Comparison of ENCODE assay signal across 20 cellular contexts in the genomic region with DNA sequence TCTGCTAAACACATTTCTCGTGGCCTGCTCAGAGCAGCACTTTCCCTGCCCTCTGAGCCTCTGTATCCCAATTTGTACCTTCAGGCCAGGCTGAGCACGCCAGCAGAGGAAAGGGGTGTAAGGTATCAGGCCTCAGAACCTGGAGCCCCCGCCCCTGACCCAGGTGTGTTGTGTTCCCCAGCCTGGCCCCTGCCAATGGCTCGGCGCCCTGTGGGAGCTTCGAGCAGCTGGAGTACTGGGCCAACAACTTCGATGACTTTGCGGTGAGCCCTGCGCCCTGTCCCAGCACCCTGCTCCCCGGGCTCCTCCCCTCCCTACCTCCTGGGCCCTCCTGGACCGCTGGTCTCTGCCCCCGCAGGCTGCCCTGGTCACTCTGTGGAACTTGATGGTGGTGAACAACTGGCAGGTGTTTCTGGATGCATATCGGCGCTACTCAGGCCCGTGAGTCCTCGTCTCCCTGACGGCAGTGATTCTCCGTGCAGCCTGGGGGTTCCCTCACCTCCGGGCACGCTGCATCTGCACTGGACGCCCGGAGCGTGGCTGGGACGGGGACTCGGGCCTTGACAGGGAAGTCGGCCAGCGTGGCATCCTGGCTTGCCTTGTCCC. TPM values are rescaled to one million over a fixed set of nuclear protein-coding genes. Genes with fewer than 3 reads are reported as not detected.
A peak's percentile ranks its signal among the peaks of the same experiment; 100 is the strongest.
DNase-seq lines count a peak whose midpoint lies in the region; ATAC-seq, FAIRE-seq and TF ChIP-seq lines count a peak whose summit lies in the region.
"Had no signal": no experiment of that assay in that cellular context is flagged by ENCODE, and none has a peak within 500 bp of the region (broad histone marks: within the 10 kb centered on the region; RNA-seq: fewer than 3 reads in every experiment).

No MANE protein-coding gene starts in this region.

- no peak for ATAC-seq in heart left ventricle
- ATAC-seq in stimulated activated memory B cell treated with anti-CD40 and anti-IgM and Interleukin-4, amounts not matched to agents 10 μg/mL and 1 μg/mL and 100 μg/mL, for 72 hours, result peak; percentile 7
- ATAC-seq: HepG2 had no signal

- H3K9me3 ChIP-seq in left ventricle myocardium inferior (replicated peaks), result no peaks in the 10 kb centered on the region
- H3K9me3 ChIP-seq in heart left ventricle, result no peaks in the 10 kb centered on the region
- H3K9me3 ChIP-seq in kidney (ENCODE audit: control insufficient read depth in 1 of 2, low read length in 2 of 2), result no peaks in the 10 kb centered on the region

- H3K4me1 ChIP-seq in left ventricle myocardium inferior, result peaks cover 40% of the 10 kb centered on the region
- H3K4me1 ChIP-seq in heart left ventricle, result peaks cover 0 to 36% (median 9%) of the 10 kb centered on the region in 12 donors
- no peaks in the 10 kb centered on the region for H3K4me1 ChIP-seq in kidney (ENCODE audit: control insufficient read depth in 1 of 2, insufficient read depth in 1 of 2, low read depth in 1 of 2, low read length in 2 of 2)

- no peak for FAIRE-seq in kidney (lab: Jason Lieb, UNC)
- FAIRE-seq: HepG2 had no signal

- peaks cover 49% of the 10 kb centered on the region for H3K36me3 ChIP-seq in left ventricle myocardium inferior
- H3K36me3 ChIP-seq in heart left ventricle, result peaks cover 0 to 74% (median 29%) of the 10 kb centered on the region in 9 donors
- H3K36me3 ChIP-seq in kidney (ENCODE audit: control insufficient read depth in 1 of 2, insufficient read depth in 2 of 2, low read length in 2 of 2), result peaks cover 20 to 23% of the 10 kb centered on the region in 2 donors

- no peak overlapping the region for H3K27ac Mint-ChIP-seq in stimulated activated memory B cell treated with anti-CD40 and anti-IgM and Interleukin-4, amounts not matched to agents 10 μg/mL and 1 μg/mL and 100 μg/mL, for 72 hours

- no peaks in the 10 kb centered on the region for H3K27me3 Mint-ChIP-seq in stimulated activated memory B cell treated with anti-CD40 and anti-IgM and Interleukin-4, amounts not matched to agents 10 μg/mL and 1 μg/mL and 100 μg/mL, for 72 hours

- H3K27me3 ChIP-seq in left ventricle myocardium inferior (ENCODE audit: low read depth), result no peaks in the 10 kb centered on the region
- no peaks in the 10 kb centered on the region for H3K27me3 ChIP-seq in heart left ventricle

- no peak for TF ChIP-seq CTCF in left ventricle myocardium inferior (IDR thresholded peaks at IDR 0.05; ENCODE audit: borderline replicate concordance)
- no peak for TF ChIP-seq CTCF in heart left ventricle (IDR thresholded peaks at IDR 0.05)
- no peak for TF ChIP-seq CTCF in kidney (IDR thresholded peaks at IDR 0.05; ENCODE audit: borderline replicate concordance, extremely low read depth, insufficient read depth)

- H3K4me3 Mint-ChIP-seq in stimulated activated memory B cell treated with anti-CD40 and anti-IgM and Interleukin-4, amounts not matched to agents 10 μg/mL and 1 μg/mL and 100 μg/mL, for 72 hours, result no peak overlapping the region
- H3K4me3 Mint-ChIP-seq: H9 had no signal

- DNase-seq in left ventricle myocardium inferior, result no peak
- DNase-seq in heart left ventricle, result no peak
- peak; percentile 70 for DNase-seq in kidney
- no peak for DNase-seq in NCI-H82 (lab: John Stamatoyannopoulos, UW)
- DNase-seq in NCI-H2029 treated with DMSO at 0.1 percent for 48 hours (lab: John Stamatoyannopoulos, UW), result no peak
- no peak for DNase-seq in activated CD4-positive, CD25-positive, alpha-beta regulatory T cell (lab: John Stamatoyannopoulos, UW)
- no peak for DNase-seq in central memory CD4-positive, alpha-beta T cell
- DNase-seq: AML-193, DMS 273 treated with DMSO at 0.1 percent for 48 hours, DND-41, H9, NCI-H1417, NCI-H187, NCI-H2227 treated with DMSO at 0.1 percent for 48 hours, NCI-H510A treated with DMSO at 0.1 percent for 48 hours, SHP77 treated with DMSO at 0.1 percent for 48 hours had no signal

- intact Hi-C loops in left ventricle myocardium inferior (cut with micrococcal nuclease) (no loop called here), heart left ventricle (cut with DNase I) (loop anchor here in 8 of 10 donors (2.0 to 10.0 kb wide), 8 partner anchors 37 to 183 kb away; partner anchors contain the start of genes IGHMBP2 (in 2 of the 8), MRPL21 (in 2 of the 8), MRGPRF (in 1 of the 8) and TPCN2 (in 1 of the 8)), kidney (cut with DNase I) (no loop called here)

- H3K36me3 Mint-ChIP-seq in stimulated activated memory B cell treated with anti-CD40 and anti-IgM and Interleukin-4, amounts not matched to agents 10 μg/mL and 1 μg/mL and 100 μg/mL, for 72 hours, result peaks cover 50% of the 10 kb centered on the region

- H3K9ac ChIP-seq in kidney (ENCODE audit: low read length in 2 of 2), result no peak overlapping the region

- 86 to 93% (median 89%) methylated on average over 25 to 27 of the region's 27 CpGs for WGBS in heart left ventricle, 4 donors

- H3K4me3 ChIP-seq in left ventricle myocardium inferior (no peak overlapping the region), heart left ventricle (no peak overlapping the region), kidney (ENCODE audit: low read length in 2 of 2) (no peak overlapping the region)

- peak overlapping the region; percentile 72 for H3K27ac ChIP-seq in left ventricle myocardium inferior (replicated peaks)
- peak overlapping the region in 2 of 12 donors; percentile 68 to 88 for H3K27ac ChIP-seq in heart left ventricle
- H3K27ac ChIP-seq in kidney (ENCODE audit: low read depth in 2 of 2, low read length in 2 of 2), result no peak overlapping the region
- H3K27ac ChIP-seq: 22Rv1, C4-2B had no signal

- H3K9me3 Mint-ChIP-seq in stimulated activated memory B cell treated with anti-CD40 and anti-IgM and Interleukin-4, amounts not matched to agents 10 μg/mL and 1 μg/mL and 100 μg/mL, for 72 hours, result no peaks in the 10 kb centered on the region
- H3K9me3 Mint-ChIP-seq: H9 had no signal

- TF ChIP-seq POLR2A in heart left ventricle (IDR thresholded peaks at IDR 0.05), result no peak

- H3K4me1 Mint-ChIP-seq in stimulated activated memory B cell treated with anti-CD40 and anti-IgM and Interleukin-4, amounts not matched to agents 10 μg/mL and 1 μg/mL and 100 μg/mL, for 72 hours, result peaks cover 8% of the 10 kb centered on the region

RNA-seq across cellular contexts. Expression of gene TPCN2, which starts 36.9 kb away (rescaled TPM):
- total RNA-seq in left ventricle myocardium inferior (9.2 TPM), heart left ventricle (10 to 100 TPM in 3 of 9 donors, 1 to 10 TPM in 6; 4.1 to 17.6 (median 7.5) TPM), kidney (22.4 TPM)
- polyA plus RNA-seq in heart left ventricle (10 to 100 TPM in 1 of 2 donors, 1 to 10 TPM in 1; 4.8 to 11.1 TPM), kidney (ENCODE audit: insufficient read depth, low read depth, low replicate concordance) (12.9 TPM)

Comparison
In these comparisons a context has a peak if more than half of its experiments do, and no peak if none do; other contexts are left out.
1. intact Hi-C loops: an anchor here in heart left ventricle (2.0 to 10.0 kb wide); none called in left ventricle myocardium inferior and kidney.